ENCODE assay signal across 27 cellular contexts in the genomic region with DNA sequence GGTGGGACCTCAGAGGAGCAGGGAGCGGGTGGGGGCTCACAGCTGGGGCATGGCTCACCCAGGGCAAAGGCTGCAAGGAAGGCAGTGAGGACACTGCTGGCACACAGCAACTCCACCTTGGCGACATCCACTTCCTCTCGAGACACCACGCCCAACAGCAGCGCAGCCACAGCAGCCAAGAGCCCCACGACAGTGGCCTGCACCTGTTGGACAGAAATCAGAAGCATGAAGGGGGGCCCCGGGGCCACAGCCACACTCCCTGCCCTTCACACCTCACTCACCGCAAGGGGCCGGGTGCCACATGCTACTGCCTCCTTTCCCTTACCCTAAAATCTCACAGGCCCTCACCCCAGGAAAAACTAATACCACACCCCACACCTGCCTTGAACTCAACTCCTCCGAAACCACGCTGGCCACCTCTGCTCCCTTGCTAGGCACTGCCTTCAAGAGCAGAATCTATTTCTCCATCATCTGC. TPM values are rescaled to one million over a fixed set of nuclear protein-coding genes. Genes with fewer than 3 reads are reported as not detected.
DNase-seq lines count a peak whose midpoint lies in the region; ATAC-seq, FAIRE-seq and TF ChIP-seq lines count a peak whose summit lies in the region.
"Had no signal": no experiment of that assay in that cellular context is flagged by ENCODE, and none has a peak within 500 bp of the region (broad histone marks: within the 10 kb centered on the region; RNA-seq: fewer than 3 reads in every experiment).

No MANE protein-coding gene starts in this region.

- no peak overlapping the region for H3K27ac ChIP-seq in CD8-positive, alpha-beta T cell (ENCODE audit: low read depth, low read length)
- H3K27ac ChIP-seq in neuronal stem cell (replicated peaks; ENCODE audit: low read length) (no peak overlapping the region), colonic mucosa (no peak overlapping the region)
- H3K27ac ChIP-seq: brain microvascular endothelial cell, neutrophil, thoracic aorta had no signal

- H3K4ac ChIP-seq in neuronal stem cell (ENCODE audit: low read length), result no peak overlapping the region

- no CpG with 5 or more reads among the region's 11 CpGs for WGBS in neuronal stem cell (ENCODE audit: extremely low coverage in 2 of 2, insufficient read length in 2 of 2, insufficient replicate concordance in 1 of 2), 2 donors

- no peak overlapping the region for H2AFZ ChIP-seq in neuronal stem cell (ENCODE audit: low read length)

- CTCF ChIA-PET in activated CD4-positive, alpha-beta memory T cell treated with anti-CD3 and anti-CD28 coated beads, Interleukin-2, amount 10 ng/mL, durations not matched to agents 7 days and 5 days (lab: Charles Lee), result no interaction called here
- CTCF ChIA-PET in activated CD4-positive, alpha-beta memory T cell treated with anti-CD3 and anti-CD28 coated beads for 36 hours (lab: Charles Lee), result no interaction called here
- CTCF ChIA-PET in CD8-positive, alpha-beta T cell (lab: Charles Lee), result interaction anchor here (1.3 kb wide), 1 partner anchor 11 kb away, joined by 3 read pairs; no protein-coding TSS in a partner anchor

- TF ChIP-seq POLR2A in GM12891 (IDR thresholded peaks at IDR 0.05; ENCODE audit: low read depth, low read length), result no peak

- H3K9me3 ChIP-seq in CD8-positive, alpha-beta T cell (ENCODE audit: low read length), result peaks cover 5% of the 10 kb centered on the region
- H3K9me3 ChIP-seq in neuronal stem cell (replicated peaks in 1 of 2; ENCODE audit: control insufficient read depth in 2 of 2, insufficient read depth in 1 of 2, low read depth in 1 of 2, low read length in 2 of 2) (peaks cover 8 to 25% of the 10 kb centered on the region in 2 donors), colonic mucosa (no peaks in the 10 kb centered on the region)
- H3K9me3 ChIP-seq: neutrophil, thoracic aorta had no signal

- H3K27me3 Mint-ChIP-seq in activated CD4-positive, alpha-beta memory T cell treated with anti-CD3 and anti-CD28 coated beads, Interleukin-2, amount 10 ng/mL, durations not matched to agents 7 days and 5 days, result no peaks in the 10 kb centered on the region
- H3K27me3 Mint-ChIP-seq in activated CD4-positive, alpha-beta memory T cell treated with anti-CD3 and anti-CD28 coated beads for 36 hours, result no peaks in the 10 kb centered on the region
- H3K27me3 Mint-ChIP-seq in CD8-positive, alpha-beta T cell (ENCODE audit: low read depth), result no peaks in the 10 kb centered on the region
- no peaks in the 10 kb centered on the region for H3K27me3 Mint-ChIP-seq in effector memory CD8-positive, alpha-beta T cell
- H3K27me3 Mint-ChIP-seq: CD4-positive, alpha-beta memory T cell; progenitor cell of endocrine pancreas; stimulated activated naive CD8-positive, alpha-beta T cell treated with anti-CD3 and anti-CD28 coated beads, Interleukin-15, Interleukin-2, amounts not matched to agents 100 ng/mL and 50 ng/mL, for 24 hours had no signal

- H3K23ac ChIP-seq in neuronal stem cell (ENCODE audit: low read depth, low read length, poor library complexity), result peak overlapping the region; percentile 82

- no peak overlapping the region for H4K91ac ChIP-seq in neuronal stem cell (ENCODE audit: low read depth, low read length, poor library complexity)

- H3K4me1 ChIP-seq in CD8-positive, alpha-beta T cell (ENCODE audit: insufficient read depth, low read length), result no peaks in the 10 kb centered on the region
- H3K4me1 ChIP-seq in neuronal stem cell (ENCODE audit: control insufficient read depth in 2 of 2, insufficient read depth in 1 of 2, low read depth in 1 of 2, low read length in 2 of 2) (peaks cover 0 to 5% of the 10 kb centered on the region in 2 donors), colonic mucosa (no peaks in the 10 kb centered on the region)

- no peak overlapping the region for H3K4me3 Mint-ChIP-seq in activated CD4-positive, alpha-beta memory T cell treated with anti-CD3 and anti-CD28 coated beads, Interleukin-2, amount 10 ng/mL, durations not matched to agents 7 days and 5 days
- no peak overlapping the region for H3K4me3 Mint-ChIP-seq in activated CD4-positive, alpha-beta memory T cell treated with anti-CD3 and anti-CD28 coated beads for 36 hours
- H3K4me3 Mint-ChIP-seq in CD8-positive, alpha-beta T cell, result no peak overlapping the region
- H3K4me3 Mint-ChIP-seq in effector memory CD8-positive, alpha-beta T cell, result peak overlapping the region; percentile 13 to 58
- H3K4me3 Mint-ChIP-seq: activated T-cell treated with anti-CD3 and anti-CD28 coated beads, Interleukin-2, amount 50 U/mL, for 72 hours; stimulated activated naive CD8-positive, alpha-beta T cell treated with anti-CD3 and anti-CD28 coated beads, Interleukin-15, Interleukin-2, amounts not matched to agents 100 ng/mL and 50 ng/mL, for 24 hours; WTC11 had no signal

- no peak for FAIRE-seq in GM12891 (lab: Jason Lieb, UNC)
- FAIRE-seq: A204.1, colon had no signal

- H2AK5ac ChIP-seq in neuronal stem cell (ENCODE audit: low read depth, low read length), result no peak overlapping the region

- H3K18ac ChIP-seq in neuronal stem cell (ENCODE audit: low read length), result no peak overlapping the region

- peaks cover 16% of the 10 kb centered on the region for H3K4me1 Mint-ChIP-seq in activated CD4-positive, alpha-beta memory T cell treated with anti-CD3 and anti-CD28 coated beads, Interleukin-2, amount 10 ng/mL, durations not matched to agents 7 days and 5 days
- peaks cover 6% of the 10 kb centered on the region for H3K4me1 Mint-ChIP-seq in activated CD4-positive, alpha-beta memory T cell treated with anti-CD3 and anti-CD28 coated beads for 36 hours (ENCODE audit: low read depth)
- H3K4me1 Mint-ChIP-seq in CD8-positive, alpha-beta T cell (ENCODE audit: low read depth), result peaks cover 6% of the 10 kb centered on the region
- H3K4me1 Mint-ChIP-seq in effector memory CD8-positive, alpha-beta T cell (ENCODE audit: low read depth in 2 of 2), result peaks cover 18 to 22% of the 10 kb centered on the region in 2 donors

- no peaks in the 10 kb centered on the region for H3K79me1 ChIP-seq in neuronal stem cell (ENCODE audit: low read depth, low read length)

- TF ChIP-seq CTCF in CD8-positive, alpha-beta T cell (IDR thresholded peaks at IDR 0.05), result no peak
- no peak for TF ChIP-seq CTCF in colonic mucosa (IDR thresholded peaks at IDR 0.05)

- no peak overlapping the region for H3K4me2 ChIP-seq in neuronal stem cell (ENCODE audit: insufficient read depth, low read length, poor library complexity, severe bottlenecking)

- POLR2A ChIA-PET in activated CD4-positive, alpha-beta memory T cell treated with anti-CD3 and anti-CD28 coated beads, Interleukin-2, amount 10 ng/mL, durations not matched to agents 7 days and 5 days (lab: Charles Lee), result no interaction called here
- POLR2A ChIA-PET in activated CD4-positive, alpha-beta memory T cell treated with anti-CD3 and anti-CD28 coated beads for 36 hours (lab: Charles Lee), result no interaction called here
- POLR2A ChIA-PET in CD8-positive, alpha-beta T cell (lab: Charles Lee), result no interaction called here

- intact Hi-C loops in activated CD4-positive, alpha-beta memory T cell treated with anti-CD3 and anti-CD28 coated beads for 36 hours (cut with micrococcal nuclease), result no loop called here
- intact Hi-C loops in CD8-positive, alpha-beta T cell (cut with DNase I, micrococcal nuclease), result no loop called here
- intact Hi-C loops in colonic mucosa (cut with DNase I), result no loop called here

- no peak overlapping the region for H2BK120ac ChIP-seq in neuronal stem cell (ENCODE audit: low read depth, low read length)

- ATAC-seq in CD8-positive, alpha-beta T cell, result peak; percentile 23
- peak; percentile 80 for ATAC-seq in effector memory CD8-positive, alpha-beta T cell (replicated peaks)
- ATAC-seq in GM19455 (IDR thresholded peaks at IDR 0.05; ENCODE audit: unreplicated experiment), result no peak
- ATAC-seq: activated T-cell treated with anti-CD3 and anti-CD28 coated beads, Interleukin-2, amount 50 U/mL, for 72 hours; WTC11 had no signal

- H3K27me3 ChIP-seq in CD8-positive, alpha-beta T cell (ENCODE audit: insufficient read depth, low read length), result no peaks in the 10 kb centered on the region
- no peaks in the 10 kb centered on the region for H3K27me3 ChIP-seq in neuronal stem cell (ENCODE audit: control insufficient read depth in 3 of 3, insufficient read depth in 3 of 3, low read depth in 1 of 3, low read length in 3 of 3)
- H3K27me3 ChIP-seq in colonic mucosa, result no peaks in the 10 kb centered on the region
- H3K27me3 ChIP-seq: brain microvascular endothelial cell, neutrophil had no signal

- peaks cover 26% of the 10 kb centered on the region for H3K36me3 Mint-ChIP-seq in activated CD4-positive, alpha-beta memory T cell treated with anti-CD3 and anti-CD28 coated beads, Interleukin-2, amount 10 ng/mL, durations not matched to agents 7 days and 5 days (ENCODE audit: low read depth)
- H3K36me3 Mint-ChIP-seq in activated CD4-positive, alpha-beta memory T cell treated with anti-CD3 and anti-CD28 coated beads for 36 hours, result peaks cover 39% of the 10 kb centered on the region
- H3K36me3 Mint-ChIP-seq in CD8-positive, alpha-beta T cell, result peaks cover 82% of the 10 kb centered on the region
- peaks cover 1% of the 10 kb centered on the region for H3K36me3 Mint-ChIP-seq in effector memory CD8-positive, alpha-beta T cell (ENCODE audit: insufficient read depth)

- no peak overlapping the region for H2BK12ac ChIP-seq in neuronal stem cell (ENCODE audit: low read length)

- H3K36me3 ChIP-seq in CD8-positive, alpha-beta T cell (ENCODE audit: insufficient read depth, low read length), result no peaks in the 10 kb centered on the region
- H3K36me3 ChIP-seq in neuronal stem cell (replicated peaks in 1 of 2; ENCODE audit: control insufficient read depth in 2 of 2, insufficient read depth in 2 of 2, low read length in 2 of 2) (peaks cover 4 to 56% of the 10 kb centered on the region in 2 donors), colonic mucosa (no peaks in the 10 kb centered on the region)
- H3K36me3 ChIP-seq: brain microvascular endothelial cell, neutrophil had no signal

- no peak overlapping the region for H4K8ac ChIP-seq in neuronal stem cell (ENCODE audit: low read depth, low read length)

- peaks cover 14% of the 10 kb centered on the region for H3K9me3 Mint-ChIP-seq in activated CD4-positive, alpha-beta memory T cell treated with anti-CD3 and anti-CD28 coated beads, Interleukin-2, amount 10 ng/mL, durations not matched to agents 7 days and 5 days
- peaks cover 18% of the 10 kb centered on the region for H3K9me3 Mint-ChIP-seq in activated CD4-positive, alpha-beta memory T cell treated with anti-CD3 and anti-CD28 coated beads for 36 hours
- peaks cover 9% of the 10 kb centered on the region for H3K9me3 Mint-ChIP-seq in CD8-positive, alpha-beta T cell
- H3K9me3 Mint-ChIP-seq in effector memory CD8-positive, alpha-beta T cell, result no peaks in the 10 kb centered on the region

- no peak overlapping the region for H3K14ac ChIP-seq in neuronal stem cell (ENCODE audit: low read length)

- H3K27ac Mint-ChIP-seq in activated CD4-positive, alpha-beta memory T cell treated with anti-CD3 and anti-CD28 coated beads, Interleukin-2, amount 10 ng/mL, durations not matched to agents 7 days and 5 days, result peak overlapping the region; percentile 12
- H3K27ac Mint-ChIP-seq in activated CD4-positive, alpha-beta memory T cell treated with anti-CD3 and anti-CD28 coated beads for 36 hours, result no peak overlapping the region
- no peak overlapping the region for H3K27ac Mint-ChIP-seq in CD8-positive, alpha-beta T cell
- H3K27ac Mint-ChIP-seq in effector memory CD8-positive, alpha-beta T cell, result peak overlapping the region; percentile 88 to 91
- H3K27ac Mint-ChIP-seq: activated T-cell treated with anti-CD3 and anti-CD28 coated beads, Interleukin-2, amount 50 U/mL, for 72 hours; stimulated activated naive CD8-positive, alpha-beta T cell treated with anti-CD3 and anti-CD28 coated beads, Interleukin-15, Interleukin-2, amounts not matched to agents 100 ng/mL and 50 ng/mL, for 24 hours; WTC11 had no signal

- H3K4me3 ChIP-seq in CD8-positive, alpha-beta T cell (ENCODE audit: low read depth, low read length), result no peak overlapping the region
- H3K4me3 ChIP-seq in neuronal stem cell (ENCODE audit: low read length in 2 of 2) (no peak overlapping the region), colonic mucosa (no peak overlapping the region)
- H3K4me3 ChIP-seq: thoracic aorta had no signal

- no peak overlapping the region for H2BK15ac ChIP-seq in neuronal stem cell (ENCODE audit: low read length)

- no peak overlapping the region for H3K9ac ChIP-seq in neuronal stem cell (ENCODE audit: low read depth, low read length, poor library complexity)
- H3K9ac ChIP-seq in colonic mucosa (ENCODE audit: low read depth in 2 of 2, low read length in 2 of 2), result no peak overlapping the region

- H2BK5ac ChIP-seq in neuronal stem cell (ENCODE audit: low read length), result no peak overlapping the region

- DNase-seq in activated CD4-positive, alpha-beta memory T cell treated with anti-CD3 and anti-CD28 coated beads, Interleukin-2, amount 10 ng/mL, durations not matched to agents 7 days and 5 days, result no peak
- no peak for DNase-seq in activated CD4-positive, alpha-beta memory T cell treated with anti-CD3 and anti-CD28 coated beads for 36 hours
- peak in 1 of 7 experiments; percentile 46 for DNase-seq in CD8-positive, alpha-beta T cell
- DNase-seq in effector memory CD8-positive, alpha-beta T cell, result peak in 1 of 3 experiments; percentile 25
- DNase-seq in neuronal stem cell (ENCODE audit: low spot score) (no peak), GM12891 (ENCODE audit: insufficient read length, low spot score) (no peak), colonic mucosa (no peak)
- DNase-seq: activated naive CD4-positive, alpha-beta T cell treated with Interleukin-2 at 50 U/mL for 16 hours; activated T-cell treated with anti-CD3 and anti-CD28 coated beads, Interleukin-2, amount 50 U/mL, for 72 hours; amniotic stem cell; brain microvascular endothelial cell; CD4-positive, alpha-beta memory T cell; effector memory CD4-positive, alpha-beta T cell; foreskin fibroblast; GOT3; Kasumi-1; NCI-H510A; stimulated activated CD4-positive, alpha-beta T cell treated with anti-CD3 and anti-CD28 coated beads, Interleukin-15, amount 100 ng/mL, for 24 hours had no signal

RNA-seq across cellular contexts. Expression of gene ROPN1B, which starts 57.3 kb away (rescaled TPM):
- total RNA-seq in activated CD4-positive, alpha-beta memory T cell treated with anti-CD3 and anti-CD28 coated beads, Interleukin-2, amount 10 ng/mL, durations not matched to agents 7 days and 5 days, result not detected
- total RNA-seq in activated CD4-positive, alpha-beta memory T cell treated with anti-CD3 and anti-CD28 coated beads for 36 hours, result not detected
- not detected for total RNA-seq in CD8-positive, alpha-beta T cell
- polyA plus RNA-seq in neuronal stem cell (2013, experiment 1 of 2), result 0.04 TPM
- polyA plus RNA-seq in neuronal stem cell (2013, experiment 2 of 2), result not detected
- not detected for polyA plus RNA-seq in GM12891 (2012; ENCODE audit: low read depth, missing spikeins)
- not detected for total RNA-seq in colonic mucosa
- total RNA-seq: activated T-cell treated with anti-CD3 and anti-CD28 coated beads, Interleukin-2, amount 50 U/mL, for 72 hours; CD4-positive, alpha-beta memory T cell; lung microvascular endothelial cell; progenitor cell of endocrine pancreas; thoracic aorta had no signal
- polyA plus RNA-seq: CD4-positive, alpha-beta memory T cell had no signal

RNA-seq across cellular contexts. Expression of gene SLC41A3, which starts 57.6 kb away (rescaled TPM):
- 10 to 100 TPM; 25.6 to 30.0 TPM for total RNA-seq in activated CD4-positive, alpha-beta memory T cell treated with anti-CD3 and anti-CD28 coated beads, Interleukin-2, amount 10 ng/mL, durations not matched to agents 7 days and 5 days
- total RNA-seq in activated CD4-positive, alpha-beta memory T cell treated with anti-CD3 and anti-CD28 coated beads for 36 hours, result 10 to 100 TPM; 26.3 to 27.3 TPM
- 10 to 100 TPM; 24.0 to 26.1 TPM for total RNA-seq in CD8-positive, alpha-beta T cell
- 46.4 TPM for polyA plus RNA-seq in neuronal stem cell (2013, experiment 1 of 2)
- polyA plus RNA-seq in neuronal stem cell (2013, experiment 2 of 2), result 47.5 TPM
- 15.8 TPM for polyA plus RNA-seq in GM12891 (2012; ENCODE audit: low read depth, missing spikeins)
- total RNA-seq in colonic mucosa, result 10 to 100 TPM; 27.6 to 33.1 TPM

Comparison
In these comparisons a context has a peak if more than half of its experiments do, and no peak if none do; other contexts are left out.
1. H3K27ac Mint-ChIP-seq: peak in activated CD4-positive, alpha-beta memory T cell treated with anti-CD3 and anti-CD28 coated beads, Interleukin-2, amount 10 ng/mL, durations not matched to agents 7 days and 5 days (single experiment) and effector memory CD8-positive, alpha-beta T cell (2 of 2); none in activated CD4-positive, alpha-beta memory T cell treated with anti-CD3 and anti-CD28 coated beads for 36 hours (single experiment) and CD8-positive, alpha-beta T cell (single experiment).
2. H3K4me3 Mint-ChIP-seq: peak in effector memory CD8-positive, alpha-beta T cell (2 of 2); none in activated CD4-positive, alpha-beta memory T cell treated with anti-CD3 and anti-CD28 coated beads, Interleukin-2, amount 10 ng/mL, durations not matched to agents 7 days and 5 days (single experiment), activated CD4-positive, alpha-beta memory T cell treated with anti-CD3 and anti-CD28 coated beads for 36 hours (single experiment) and CD8-positive, alpha-beta T cell (single experiment).